In the genomic region with DNA sequence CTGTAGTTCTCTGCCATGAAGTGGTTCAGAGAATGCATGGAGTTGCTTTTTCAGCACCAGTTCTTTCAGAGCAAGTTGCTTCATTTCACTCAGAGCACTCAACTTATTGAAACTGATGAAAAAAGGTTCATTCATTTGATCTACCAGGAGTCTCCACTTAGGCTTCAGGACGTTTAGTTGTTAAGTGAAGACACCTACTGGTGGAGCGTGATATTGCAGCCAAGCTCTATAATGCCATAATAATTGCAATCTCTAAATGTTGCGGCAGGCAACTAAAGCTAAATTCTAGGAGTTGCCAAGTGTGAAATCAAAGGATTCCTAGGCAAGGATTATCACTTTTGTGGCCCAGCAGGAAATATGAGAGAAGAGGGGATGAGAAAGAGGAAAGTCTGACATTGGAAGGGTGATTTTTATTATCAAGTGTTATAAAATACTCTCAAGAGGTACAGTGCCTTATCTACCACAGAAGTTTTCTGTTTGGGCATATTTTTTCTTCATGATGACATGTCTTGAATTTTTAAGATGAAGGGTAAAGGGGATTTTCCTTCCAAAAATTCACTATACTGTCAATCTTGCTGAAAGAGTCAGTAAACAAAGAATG, we compare ENCODE assay signal across 8 cellular contexts.
DNase-seq lines count a peak whose midpoint lies in the region; ATAC-seq, FAIRE-seq and TF ChIP-seq lines count a peak whose summit lies in the region.

No MANE protein-coding gene starts in this region.

- H3K79me2 ChIP-seq in K562 (ENCODE audit: control insufficient read depth, insufficient read depth, low read length): no peaks in the 10 kb centered on the region

- no peaks in the 10 kb centered on the region for H3K4me1 Mint-ChIP-seq in effector memory CD8-positive, alpha-beta T cell (ENCODE audit: low read depth in 2 of 2)

- H3K4me1 ChIP-seq in K562 (replicated peaks in 1 of 2; ENCODE audit: control insufficient read depth in 2 of 2, insufficient read depth in 2 of 2, low read length in 2 of 2): no peaks in the 10 kb centered on the region

- ATAC-seq in K562: no peak
- ATAC-seq in HG02623 (IDR thresholded peaks at IDR 0.05; ENCODE audit: unreplicated experiment): no peak
- no peak for ATAC-seq in GM21825 (IDR thresholded peaks at IDR 0.05; ENCODE audit: unreplicated experiment)
- no peak for ATAC-seq in effector memory CD8-positive, alpha-beta T cell (replicated peaks)

- H3K4me3 ChIP-seq in LNCaP clone FGC (ENCODE audit: low read depth, low read length) (no peak overlapping the region), K562 (no peak overlapping the region)

- BruUV-seq in K562 (replicated peaks; lab: Mats Ljungman, UMichigan): no TSS peak

- H3K4me3 Mint-ChIP-seq in effector memory CD8-positive, alpha-beta T cell: no peak overlapping the region

- no peak overlapping the region for H3K9ac ChIP-seq in K562 (ENCODE audit: insufficient read depth in 1 of 2, low read depth in 2 of 2, low read length in 2 of 2)

- H4K20me1 ChIP-seq in K562 (replicated peaks; ENCODE audit: control insufficient read depth, insufficient read depth, low read length): no peaks in the 10 kb centered on the region

- peak; percentile 50 for TF ChIP-seq CTCF in LNCaP clone FGC (IDR thresholded peaks at IDR 0.05; ENCODE audit: control insufficient read depth, extremely low read depth, insufficient read depth)
- TF ChIP-seq CTCF in K562 (IDR thresholded peaks at IDR 0.05 in 2 of 3, conservative IDR thresholded peaks at IDR 0.05 in 1 of 3; ENCODE audit: insufficient read depth in 2 of 3, low read depth in 1 of 3, low read length in 3 of 3): peak in 2 of 3 experiments; percentile 74 to 76; a peak in 5 of 6 replicates

- H3K27ac Mint-ChIP-seq in effector memory CD8-positive, alpha-beta T cell: no peak overlapping the region

- POLR2A ChIA-PET in K562 (lab: Yijun Ruan, JAX): interaction anchor here (0.6 to 1.1 kb wide), 3 partner anchors 22 to 956 kb away, joined by 3 to 4 read pairs (median 3); no protein-coding TSS in a partner anchor

- peaks cover 17 to 35% of the 10 kb centered on the region in 2 donors for H3K27me3 Mint-ChIP-seq in effector memory CD8-positive, alpha-beta T cell

- no peaks in the 10 kb centered on the region for H3K9me1 ChIP-seq in K562 (ENCODE audit: control insufficient read depth, insufficient read depth, low read length)

- 0 out of 2 replicates have a peak, but pooled peaks cover 3% of the 10 kb centered on the region for H3K9me3 ChIP-seq in K562 (replicated peaks; ENCODE audit: control insufficient read depth, insufficient read depth, low read depth, low read length)

- TF ChIP-seq RAD21 in K562 (CRISPR knock-in tag; conservative IDR thresholded peaks at IDR 0.05 in 1 of 2, IDR thresholded peaks at IDR 0.05 in 1 of 2): peak; percentile 62 to 77

- no peak overlapping the region for H3K4me2 ChIP-seq in K562 (ENCODE audit: insufficient read depth, low read length)

- CTCF ChIA-PET in K562 (lab: Yijun Ruan, JAX; ENCODE audit: low intra/inter-chr PET ratio): no interaction called here

- no peak overlapping the region for H3K27ac ChIP-seq in K562 (ENCODE audit: extremely low read depth, low read depth, low read length)

- no peak for TF ChIP-seq POLR2A in K562 (conservative IDR thresholded peaks at IDR 0.05)

- intact Hi-C loops in K562 (cut with micrococcal nuclease): loop anchor here (5.0 kb wide), 1 partner anchor 263 kb away; no protein-coding TSS in a partner anchor

- no peak for TF ChIP-seq EP300 in K562 (IDR thresholded peaks at IDR 0.05; ENCODE audit: low read length)

- H2AFZ ChIP-seq in K562 (ENCODE audit: low read depth, low read length): no peak overlapping the region

- 22% methylated on average over 3 of the region's 3 CpGs for WGBS in K562 (ENCODE audit: insufficient coverage, low coverage, missing lambda C conversion rate)

- no peaks in the 10 kb centered on the region for H3K36me3 ChIP-seq in K562 (ENCODE audit: control insufficient read depth, insufficient read depth, low read length)

- DNase-seq in SHP77 (lab: John Stamatoyannopoulos, UW): peak; percentile 19 to 37
- no peak for DNase-seq in SHP77 treated with DMSO at 0.1 percent for 48 hours (lab: John Stamatoyannopoulos, UW)
- no peak for DNase-seq in LNCaP clone FGC (ENCODE audit: low read depth)
- DNase-seq in K562 (ENCODE audit: extremely low read depth in 1 of 4, low spot score in 3 of 4): peak; percentile 27 to 56 (median 36)
- DNase-seq in myocyte (ENCODE audit: low read depth): peak; percentile 50
- no peak for DNase-seq in effector memory CD8-positive, alpha-beta T cell

- peaks cover 1 to 6% of the 10 kb centered on the region in 2 donors for H3K9me3 Mint-ChIP-seq in effector memory CD8-positive, alpha-beta T cell

- FAIRE-seq in K562 (lab: Jason Lieb, UNC): peak; percentile 78

- no peaks in the 10 kb centered on the region for H3K36me3 Mint-ChIP-seq in effector memory CD8-positive, alpha-beta T cell (ENCODE audit: insufficient read depth)

- no peaks in the 10 kb centered on the region; a peak in 1 of 5 replicates for H3K27me3 ChIP-seq in K562 (ENCODE audit: control insufficient read depth in 2 of 2, insufficient read depth in 2 of 2, low read length in 2 of 2)

- in situ Hi-C loops in K562 (cut with MboI): no loop called here

TF ChIP-seq in K562, 482 proteins besides CTCF, POLR2A, EP300 and RAD21:
- TF ChIP-seq, protein P1, sequence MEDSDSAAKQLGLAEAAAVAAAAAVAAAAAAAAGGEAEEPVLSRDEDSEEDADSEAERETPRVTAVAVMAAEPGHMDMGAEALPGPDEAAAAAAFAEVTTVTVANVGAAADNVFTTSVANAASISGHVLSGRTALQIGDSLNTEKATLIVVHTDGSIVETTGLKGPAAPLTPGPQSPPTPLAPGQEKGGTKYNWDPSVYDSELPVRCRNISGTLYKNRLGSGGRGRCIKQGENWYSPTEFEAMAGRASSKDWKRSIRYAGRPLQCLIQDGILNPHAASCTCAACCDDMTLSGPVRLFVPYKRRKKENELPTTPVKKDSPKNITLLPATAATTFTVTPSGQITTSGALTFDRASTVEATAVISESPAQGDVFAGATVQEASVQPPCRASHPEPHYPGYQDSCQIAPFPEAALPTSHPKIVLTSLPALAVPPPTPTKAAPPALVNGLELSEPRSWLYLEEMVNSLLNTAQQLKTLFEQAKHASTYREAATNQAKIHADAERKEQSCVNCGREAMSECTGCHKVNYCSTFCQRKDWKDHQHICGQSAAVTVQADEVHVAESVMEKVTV (CRISPR knock-in tag; IDR thresholded peaks at IDR 0.05): peak; percentile 35; the same call in 1 of the 2 replicates
- peak; percentile 99 for TF ChIP-seq ZNF764 (CRISPR knock-in tag; IDR thresholded peaks at IDR 0.05; ENCODE audit: low read depth)
- TF ChIP-seq ZNF76 (CRISPR knock-in tag; IDR thresholded peaks at IDR 0.05; ENCODE audit: borderline replicate concordance): no peak
- no peak for TF ChIP-seq KDM2B (CRISPR knock-in tag; IDR thresholded peaks at IDR 0.05)
- TF ChIP-seq TRIM28 (IDR thresholded peaks at IDR 0.05): peak; percentile 72
- TF ChIP-seq CBX3 (IDR thresholded peaks at IDR 0.05; ENCODE audit: borderline replicate concordance in 1 of 2, low read length in 2 of 2): peak in 1 of 2 experiments; percentile 91; a peak in 2 of 3 replicates

Comparison
In these comparisons a context has a peak if more than half of its experiments do, and no peak if none do; other contexts are left out.
1. DNase-seq: peak in SHP77 (2 of 2), K562 (4 of 4) and myocyte (single experiment); none in SHP77 treated with DMSO at 0.1 percent for 48 hours (single experiment), LNCaP clone FGC (single experiment) and effector memory CD8-positive, alpha-beta T cell (0 of 3).